13 cellular contexts compared by ENCODE assay signal in the genomic region with DNA sequence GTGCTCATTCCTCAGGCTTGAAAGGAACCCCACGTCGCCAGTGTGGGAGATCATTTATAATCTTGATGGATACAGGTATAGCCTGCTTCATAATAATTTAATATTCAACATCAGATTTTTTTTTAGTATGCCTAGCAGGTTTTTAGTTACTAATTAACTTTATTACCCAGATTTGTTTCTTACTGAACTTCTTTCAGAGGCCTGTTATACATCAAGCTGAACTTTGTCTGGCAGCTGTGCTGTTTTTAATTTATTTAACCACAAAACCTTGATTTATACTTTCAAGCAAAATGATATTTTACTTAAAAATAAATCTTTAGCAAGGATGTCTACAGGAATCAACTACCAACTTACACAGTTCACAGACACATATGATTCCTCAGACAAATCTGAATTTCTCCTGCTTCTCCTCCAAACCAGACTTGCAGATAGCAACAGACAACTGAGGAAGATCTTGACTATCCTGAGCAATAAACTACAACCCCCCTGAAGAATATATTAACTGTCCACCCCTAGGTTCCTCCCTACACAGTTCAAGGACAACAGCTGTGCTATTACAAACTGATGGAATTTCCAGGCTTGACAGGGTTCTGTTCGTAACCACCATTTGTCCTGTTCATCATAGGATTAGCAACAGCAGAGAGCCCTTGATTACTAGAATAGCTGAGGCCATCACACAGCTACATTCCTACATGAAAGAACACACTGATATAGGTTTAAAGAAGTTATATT. TPM values are rescaled to one million over a fixed set of nuclear protein-coding genes. Genes with fewer than 3 reads are reported as not detected.
DNase-seq lines count a peak whose midpoint lies in the region; ATAC-seq and TF ChIP-seq lines count a peak whose summit lies in the region.
"Had no signal": no experiment of that assay in that cellular context is flagged by ENCODE, and none has a peak within 500 bp of the region (broad histone marks: within the 10 kb centered on the region; RNA-seq: fewer than 3 reads in every experiment).

No MANE protein-coding gene starts in this region.

- peaks cover 3% of the 10 kb centered on the region for H3K36me3 Mint-ChIP-seq in activated T-helper 1 cell treated with anti-CD3 and anti-CD28 coated beads, Interleukin-12 subunit alpha, Interleukin-12 subunit beta, Interleukin-2, Interleukin-4 antibody, amounts not matched to agents 30 ng/mL and 10 ng/mL and 1 ng/mL, durations not matched to agents 14 hours and 24 hours and 36 hours (ENCODE audit: low read depth)

- peaks cover 0 to 18% (median 0%) of the 10 kb centered on the region in 9 donors for H3K36me3 ChIP-seq in heart right ventricle
- H3K36me3 ChIP-seq in psoas muscle (ENCODE audit: insufficient read depth in 1 of 2, low read depth in 1 of 2): no peaks in the 10 kb centered on the region
- no peaks in the 10 kb centered on the region for H3K36me3 ChIP-seq in trophoblast cell (ENCODE audit: control insufficient read depth in 1 of 2, insufficient read depth in 2 of 2, low read length in 2 of 2)

- DNase-seq in Caki2 (ENCODE audit: low read depth): peak; percentile 17
- DNase-seq in heart right ventricle: no peak
- DNase-seq in psoas muscle: no peak
- DNase-seq in activated T-helper 1 cell treated with anti-CD3 and anti-CD28 coated beads, Interleukin-12 subunit alpha, Interleukin-12 subunit beta, Interleukin-2, Interleukin-4 antibody, amounts not matched to agents 30 ng/mL and 10 ng/mL and 1 ng/mL, durations not matched to agents 14 hours and 24 hours and 36 hours (ENCODE audit: low spot score): no peak
- DNase-seq in trophoblast cell: no peak
- no peak for DNase-seq in cerebellum (ENCODE audit: low spot score)
- DNase-seq: activated naive CD8-positive, alpha-beta T cell treated with anti-CD3 and anti-CD28 coated beads, Interleukin-2, amount 10 ng/mL, durations not matched to agents 7 days and 5 days; DMS 273 treated with DMSO at 0.1 percent for 48 hours; NCI-H774; stimulated activated naive CD8-positive, alpha-beta T cell treated with anti-CD3 and anti-CD28 coated beads, Interleukin-15, amount 100 ng/mL, for 72 hours had no signal

- WGBS in heart right ventricle, 2 donors: 47 to 50% methylated on average over 3 of the region's 3 CpGs
- 25 to 51% (median 32%) methylated on average over 3 of the region's 3 CpGs for WGBS in psoas muscle, 3 donors
- WGBS in trophoblast cell (ENCODE audit: extremely low coverage, insufficient coverage, insufficient read length): no CpG with 5 or more reads among the region's 3 CpGs

- H4K12ac ChIP-seq in trophoblast cell (ENCODE audit: low read depth, low read length): no peak overlapping the region

- H2BK12ac ChIP-seq in trophoblast cell (ENCODE audit: low read length): no peak overlapping the region

- H3K9me3 ChIP-seq in heart right ventricle (no peaks in the 10 kb centered on the region), psoas muscle (no peaks in the 10 kb centered on the region), trophoblast cell (ENCODE audit: insufficient read depth, low read depth, low read length) (no peaks in the 10 kb centered on the region)

- H3K23ac ChIP-seq in trophoblast cell (ENCODE audit: low read length): no peak overlapping the region

- H3K79me1 ChIP-seq in trophoblast cell (ENCODE audit: low read length): no peaks in the 10 kb centered on the region

- no peak overlapping the region for H3K9ac ChIP-seq in trophoblast cell (ENCODE audit: low read length)
- H3K9ac ChIP-seq: KMS-11 had no signal

- no peak overlapping the region for H3K4ac ChIP-seq in trophoblast cell (ENCODE audit: low read depth, low read length)

- H2BK5ac ChIP-seq in trophoblast cell (ENCODE audit: low read depth, low read length, poor library complexity): no peak overlapping the region

- H3K27me3 Mint-ChIP-seq in activated T-helper 1 cell treated with anti-CD3 and anti-CD28 coated beads, Interleukin-12 subunit alpha, Interleukin-12 subunit beta, Interleukin-2, Interleukin-4 antibody, amounts not matched to agents 30 ng/mL and 10 ng/mL and 1 ng/mL, durations not matched to agents 14 hours and 24 hours and 36 hours (ENCODE audit: insufficient read depth): no peaks in the 10 kb centered on the region
- H3K27me3 Mint-ChIP-seq: activated naive CD8-positive, alpha-beta T cell treated with anti-CD3 and anti-CD28 coated beads, Interleukin-2, amount 10 ng/mL, durations not matched to agents 7 days and 5 days; stimulated activated naive CD8-positive, alpha-beta T cell treated with anti-CD3 and anti-CD28 coated beads, Interleukin-15, amount 100 ng/mL, for 72 hours had no signal

- TF ChIP-seq CTCF in heart right ventricle (IDR thresholded peaks at IDR 0.05) (no peak), psoas muscle (IDR thresholded peaks at IDR 0.05) (no peak)

- no peaks in the 10 kb centered on the region for H3K27me3 ChIP-seq in heart right ventricle
- H3K27me3 ChIP-seq in psoas muscle (ENCODE audit: insufficient read depth in 3 of 3, low read length in 2 of 3): no peaks in the 10 kb centered on the region
- H3K27me3 ChIP-seq in trophoblast cell (ENCODE audit: insufficient read depth, low read length): no peaks in the 10 kb centered on the region

- no peak overlapping the region for H3K14ac ChIP-seq in trophoblast cell (ENCODE audit: low read length)

- intact Hi-C loops in heart right ventricle (cut with DNase I) (loop anchor here in 3 of 10 donors (5.0 to 10.0 kb wide), 2 partner anchors 69 to 72 kb away; no protein-coding TSS in a partner anchor), psoas muscle (cut with DNase I) (loop anchor here in 1 of 2 donors (2.0 kb wide), 1 partner anchor 71 kb away; no protein-coding TSS in a partner anchor)
- intact Hi-C loops in activated T-helper 1 cell treated with anti-CD3 and anti-CD28 coated beads, Interleukin-12 subunit alpha, Interleukin-12 subunit beta, Interleukin-2, Interleukin-4 antibody, amounts not matched to agents 30 ng/mL and 10 ng/mL and 1 ng/mL, durations not matched to agents 14 hours and 24 hours and 36 hours (cut with micrococcal nuclease): no loop called here

- H2AFZ ChIP-seq in trophoblast cell (ENCODE audit: insufficient read depth, low read length, poor library complexity): no peak overlapping the region

- H3K4me1 Mint-ChIP-seq in activated T-helper 1 cell treated with anti-CD3 and anti-CD28 coated beads, Interleukin-12 subunit alpha, Interleukin-12 subunit beta, Interleukin-2, Interleukin-4 antibody, amounts not matched to agents 30 ng/mL and 10 ng/mL and 1 ng/mL, durations not matched to agents 14 hours and 24 hours and 36 hours (ENCODE audit: low read depth): peaks cover 47% of the 10 kb centered on the region

- H4K91ac ChIP-seq in trophoblast cell (ENCODE audit: low read depth, low read length): no peak overlapping the region

- in situ Hi-C loops in Caki2 (cut with HindIII; ENCODE audit: low pct_unique_long_range_greater_than_20kb, low sequenced_read_pairs): no loop called here

- no peak overlapping the region for H2BK120ac ChIP-seq in trophoblast cell (ENCODE audit: insufficient read depth, low read length, poor library complexity)

- no peak overlapping the region for H3K4me3 Mint-ChIP-seq in activated T-helper 1 cell treated with anti-CD3 and anti-CD28 coated beads, Interleukin-12 subunit alpha, Interleukin-12 subunit beta, Interleukin-2, Interleukin-4 antibody, amounts not matched to agents 30 ng/mL and 10 ng/mL and 1 ng/mL, durations not matched to agents 14 hours and 24 hours and 36 hours
- H3K4me3 Mint-ChIP-seq: activated naive CD8-positive, alpha-beta T cell treated with anti-CD3 and anti-CD28 coated beads, Interleukin-2, amount 10 ng/mL, durations not matched to agents 7 days and 5 days; stimulated activated naive CD8-positive, alpha-beta T cell treated with anti-CD3 and anti-CD28 coated beads, Interleukin-15, amount 100 ng/mL, for 72 hours had no signal

- H3K79me2 ChIP-seq in trophoblast cell (ENCODE audit: control insufficient read depth, insufficient read depth, low read length, poor library complexity): peaks cover 1% of the 10 kb centered on the region

- ATAC-seq in SK-N-SH treated with all-trans-retinoic acid at 6 μM for 48 hours: peak; percentile 79
- peak in 1 of 8 donors; percentile 13 for ATAC-seq in heart right ventricle
- peak; percentile 46 to 56 (median 50) for ATAC-seq in psoas muscle
- no peak for ATAC-seq in GM18502 (IDR thresholded peaks at IDR 0.05; ENCODE audit: poor library complexity, unreplicated experiment)
- ATAC-seq: stimulated activated naive CD8-positive, alpha-beta T cell treated with anti-CD3 and anti-CD28 coated beads, Interleukin-15, amount 100 ng/mL, for 72 hours had no signal

- H3K9me3 Mint-ChIP-seq in activated T-helper 1 cell treated with anti-CD3 and anti-CD28 coated beads, Interleukin-12 subunit alpha, Interleukin-12 subunit beta, Interleukin-2, Interleukin-4 antibody, amounts not matched to agents 30 ng/mL and 10 ng/mL and 1 ng/mL, durations not matched to agents 14 hours and 24 hours and 36 hours: no peaks in the 10 kb centered on the region
- H3K9me3 Mint-ChIP-seq: activated naive CD8-positive, alpha-beta T cell treated with anti-CD3 and anti-CD28 coated beads, Interleukin-2, amount 10 ng/mL, durations not matched to agents 7 days and 5 days; stimulated activated naive CD8-positive, alpha-beta T cell treated with anti-CD3 and anti-CD28 coated beads, Interleukin-15, amount 100 ng/mL, for 72 hours had no signal

- no peak overlapping the region for H3K27ac Mint-ChIP-seq in activated T-helper 1 cell treated with anti-CD3 and anti-CD28 coated beads, Interleukin-12 subunit alpha, Interleukin-12 subunit beta, Interleukin-2, Interleukin-4 antibody, amounts not matched to agents 30 ng/mL and 10 ng/mL and 1 ng/mL, durations not matched to agents 14 hours and 24 hours and 36 hours
- H3K27ac Mint-ChIP-seq: activated naive CD8-positive, alpha-beta T cell treated with anti-CD3 and anti-CD28 coated beads, Interleukin-2, amount 10 ng/mL, durations not matched to agents 7 days and 5 days had no signal

- H3K27ac ChIP-seq in heart right ventricle (peak overlapping the region in 9 of 10 donors; percentile 30 to 85 (median 76)), psoas muscle (peak overlapping the region; percentile 88), trophoblast cell (ENCODE audit: low read depth, low read length) (no peak overlapping the region)
- H3K27ac ChIP-seq: KMS-11 had no signal

- H2AK5ac ChIP-seq in trophoblast cell (ENCODE audit: low read length): no peak overlapping the region

- H4K8ac ChIP-seq in trophoblast cell (ENCODE audit: low read depth, low read length): no peak overlapping the region

- peak overlapping the region in 9 of 10 donors; percentile 14 to 44 (median 38) for H3K4me3 ChIP-seq in heart right ventricle
- peak overlapping the region; percentile 65 for H3K4me3 ChIP-seq in psoas muscle
- no peak overlapping the region for H3K4me3 ChIP-seq in trophoblast cell (ENCODE audit: low read depth, low read length)

- H3K4me2 ChIP-seq in trophoblast cell (ENCODE audit: low read length): no peak overlapping the region
- H3K4me2 ChIP-seq: KMS-11 had no signal

- H3K4me1 ChIP-seq in heart right ventricle (peaks cover 14 to 99% (median 77%) of the 10 kb centered on the region in 9 donors), psoas muscle (peaks cover 53% of the 10 kb centered on the region), trophoblast cell (ENCODE audit: control insufficient read depth in 1 of 2, insufficient read depth in 2 of 2, low read length in 2 of 2) (no peaks in the 10 kb centered on the region)

- H3K18ac ChIP-seq in trophoblast cell (ENCODE audit: low read length): no peak overlapping the region

RNA-seq across cellular contexts. Expression of a gene that starts 0.6 kb away (rescaled TPM):
- total RNA-seq in Caki2 (2014; rRNA removed; shearing (Covaris generic); ENCODE audit: low replicate concordance): 27.6 and 29.1 TPM in 2 replicates
- total RNA-seq in heart right ventricle (1,000 to 10,000 TPM in 5 of 10 donors, 100 to 1,000 TPM in 5; 451 to 1,345 (median 982) TPM), psoas muscle (1,000 to 10,000 TPM in 2 of 4 donors, 100 to 1,000 TPM in 2; 819 to 1,424 (median 998) TPM), cerebellum (149 TPM)
- polyA plus RNA-seq in heart right ventricle (100 to 1,000 TPM; 141 to 248 TPM), psoas muscle (100 to 1,000 TPM in 2 of 3 donors, 10 to 100 TPM in 1; 85.5 to 318 (median 195) TPM)
- total RNA-seq in activated T-helper 1 cell treated with anti-CD3 and anti-CD28 coated beads, Interleukin-12 subunit alpha, Interleukin-12 subunit beta, Interleukin-2, Interleukin-4 antibody, amounts not matched to agents 30 ng/mL and 10 ng/mL and 1 ng/mL, durations not matched to agents 14 hours and 24 hours and 36 hours: 119 and 120 TPM in 2 replicates
- 144 and 149 TPM in 2 replicates for polyA plus RNA-seq in trophoblast cell (2013)
